Comparison of ENCODE assay signal across 16 cellular contexts in genomic region chr9:84340535-84340934, GRCh38. TPM values are rescaled to one million over a fixed set of nuclear protein-coding genes. Genes with fewer than 3 reads are reported as not detected.
DNase-seq lines count a peak whose midpoint lies in the region; ATAC-seq and TF ChIP-seq lines count a peak whose summit lies in the region.
"Had no signal": no experiment of that assay in that cellular context is flagged by ENCODE, and none has a peak within 500 bp of the region (broad histone marks: within the 10 kb centered on the region; RNA-seq: fewer than 3 reads in every experiment).

Gene SLC28A3 (minus strand): TSS chr9:84340758. CDS start chr9:84340633, 125 bp downstream.

- H3K9me3 ChIP-seq in stomach = no peaks in the 10 kb centered on the region

- POLR2A ChIA-PET in GM10248 (lab: Yijun Ruan, JAX) = no interaction called here

- TF ChIP-seq CTCF in stomach (IDR thresholded peaks at IDR 0.05) (no peak), GM10248 (IDR thresholded peaks at IDR 0.05; ENCODE audit: control extremely low read depth, extremely low read depth, low read depth, missing control alignments) (no peak)

- ATAC-seq in HG03280 (IDR thresholded peaks at IDR 0.05; ENCODE audit: unreplicated experiment) = no peak

- no peak for TF ChIP-seq POLR2A in stomach (IDR thresholded peaks at IDR 0.05)

- intact Hi-C loops in stomach (cut with DNase I; ENCODE audit: low total_unique reads) = no loop called here

- H3K27ac ChIP-seq in caudate nucleus (ENCODE audit: low read depth, low read length) (peak within 1 kb of the TSS; percentile 52), stomach (peak within 1 kb of the TSS in 1 of 5 donors; percentile 38)

- 34 to 58% (median 49%) methylated on average over 5 of the region's 5 CpGs for WGBS in stomach, 5 donors

- DNase-seq in NCI-H146 (lab: John Stamatoyannopoulos, UW) (peak; percentile 5), NCI-H146 treated with DMSO at 0.1 percent for 48 hours (lab: John Stamatoyannopoulos, UW; ENCODE audit: unreplicated experiment) (no peak), caudate nucleus (lab: John Stamatoyannopoulos, UW) (peak in 1 of 61 donors; percentile 0), iPS-NIHi11 (ENCODE audit: low spot score) (peak; percentile 38), stomach (peak; percentile 29), midbrain (lab: John Stamatoyannopoulos, UW) (no peak), GM10248 (ENCODE audit: extremely low spot score) (no peak)
- DNase-seq: activated CD4-positive, CD25-positive, alpha-beta regulatory T cell; activated gamma-delta T cell treated with Interleukin-2 at 50 U/mL for 16 hours; C1 segment of cervical spinal cord; effector memory CD4-positive, alpha-beta T cell; foreskin fibroblast; HCEC 1CT; NCI-H1092 had no signal

- TF ChIP-seq EP300 in stomach (IDR thresholded peaks at IDR 0.05) = no peak

- peak within 1 kb of the TSS in 1 of 4 donors; percentile 41 for H3K4me3 ChIP-seq in stomach

- CTCF ChIA-PET in GM10248 (lab: Yijun Ruan, JAX) = no interaction called here

- H3K36me3 ChIP-seq in stomach = no peaks in the 10 kb centered on the region

- peaks cover 0 to 8% (median 3%) of the 10 kb centered on the region in 4 donors for H3K4me1 ChIP-seq in stomach

- no peaks in the 10 kb centered on the region for H3K27me3 ChIP-seq in stomach

RNA-seq across cellular contexts. Expression of gene SLC28A3, which starts in this region (rescaled TPM):
- 1 to 10 TPM in 3 of 5 donors, under 1 TPM in 1, not detected in 1; 0.58 to 1.8 (median 1.3) TPM for total RNA-seq in stomach
- 1 to 10 TPM in 2 of 3 donors, not detected in 1; 1.1 to 6.3 TPM for polyA plus RNA-seq in stomach
- total RNA-seq: osteocyte had no signal

Comparison
In these comparisons a context has a peak if more than half of its experiments do, and no peak if none do; other contexts are left out.
1. DNase-seq: peak in NCI-H146 (single experiment), iPS-NIHi11 (single experiment) and stomach (single experiment); none in NCI-H146 treated with DMSO at 0.1 percent for 48 hours (single experiment), midbrain (single experiment) and GM10248 (single experiment).